ENCODE assay signal across 1 cellular context in genomic region chr9:71766663-71767062, GRCh38.
TF ChIP-seq lines count a peak whose summit lies in the region.

No MANE protein-coding gene starts in this region.

TF ChIP-seq in HepG2, 621 proteins besides CTCF, POLR2A, EP300 and RAD21 (continued from another document):
- TF ChIP-seq, protein P1, sequence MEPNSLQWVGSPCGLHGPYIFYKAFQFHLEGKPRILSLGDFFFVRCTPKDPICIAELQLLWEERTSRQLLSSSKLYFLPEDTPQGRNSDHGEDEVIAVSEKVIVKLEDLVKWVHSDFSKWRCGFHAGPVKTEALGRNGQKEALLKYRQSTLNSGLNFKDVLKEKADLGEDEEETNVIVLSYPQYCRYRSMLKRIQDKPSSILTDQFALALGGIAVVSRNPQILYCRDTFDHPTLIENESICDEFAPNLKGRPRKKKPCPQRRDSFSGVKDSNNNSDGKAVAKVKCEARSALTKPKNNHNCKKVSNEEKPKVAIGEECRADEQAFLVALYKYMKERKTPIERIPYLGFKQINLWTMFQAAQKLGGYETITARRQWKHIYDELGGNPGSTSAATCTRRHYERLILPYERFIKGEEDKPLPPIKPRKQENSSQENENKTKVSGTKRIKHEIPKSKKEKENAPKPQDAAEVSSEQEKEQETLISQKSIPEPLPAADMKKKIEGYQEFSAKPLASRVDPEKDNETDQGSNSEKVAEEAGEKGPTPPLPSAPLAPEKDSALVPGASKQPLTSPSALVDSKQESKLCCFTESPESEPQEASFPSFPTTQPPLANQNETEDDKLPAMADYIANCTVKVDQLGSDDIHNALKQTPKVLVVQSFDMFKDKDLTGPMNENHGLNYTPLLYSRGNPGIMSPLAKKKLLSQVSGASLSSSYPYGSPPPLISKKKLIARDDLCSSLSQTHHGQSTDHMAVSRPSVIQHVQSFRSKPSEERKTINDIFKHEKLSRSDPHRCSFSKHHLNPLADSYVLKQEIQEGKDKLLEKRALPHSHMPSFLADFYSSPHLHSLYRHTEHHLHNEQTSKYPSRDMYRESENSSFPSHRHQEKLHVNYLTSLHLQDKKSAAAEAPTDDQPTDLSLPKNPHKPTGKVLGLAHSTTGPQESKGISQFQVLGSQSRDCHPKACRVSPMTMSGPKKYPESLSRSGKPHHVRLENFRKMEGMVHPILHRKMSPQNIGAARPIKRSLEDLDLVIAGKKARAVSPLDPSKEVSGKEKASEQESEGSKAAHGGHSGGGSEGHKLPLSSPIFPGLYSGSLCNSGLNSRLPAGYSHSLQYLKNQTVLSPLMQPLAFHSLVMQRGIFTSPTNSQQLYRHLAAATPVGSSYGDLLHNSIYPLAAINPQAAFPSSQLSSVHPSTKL (CRISPR knock-in tag; IDR thresholded peaks at IDR 0.05), result peak; percentile 52
- TF ChIP-seq ZNF644 (CRISPR knock-in tag; IDR thresholded peaks at IDR 0.05; ENCODE audit: low read depth) (no peak), CREM (IDR thresholded peaks at IDR 0.05) (peak; percentile 60; the same call in 1 of the 2 replicates), CREM (CRISPR knock-in tag; IDR thresholded peaks at IDR 0.05) (no peak), GATAD2A (CRISPR knock-in tag; IDR thresholded peaks at IDR 0.05) (peak; percentile 20; the same call in 1 of the 2 replicates), GTF3A (CRISPR knock-in tag; conservative IDR thresholded peaks at IDR 0.05) (no peak), ZNF383 (CRISPR knock-in tag; IDR thresholded peaks at IDR 0.05; ENCODE audit: borderline replicate concordance) (no peak), POGK (CRISPR knock-in tag; conservative IDR thresholded peaks at IDR 0.05) (0 out of 2 replicates have a peak, but pooled peaks have one; percentile 19), ZNF800 (CRISPR knock-in tag; IDR thresholded peaks at IDR 0.05) (peak; percentile 50; the same call in 1 of the 2 replicates), TEAD3 (CRISPR knock-in tag; optimal IDR thresholded peaks at IDR 0.05; ENCODE audit: borderline replicate concordance) (peak; percentile 62), GATA4 (IDR thresholded peaks at IDR 0.05; ENCODE audit: borderline replicate concordance, low read depth) (peak; percentile 61; the same call in 1 of the 2 replicates), SOX5 (CRISPR knock-in tag; IDR thresholded peaks at IDR 0.05; ENCODE audit: borderline replicate concordance) (0 out of 2 replicates have a peak, but pooled peaks have one; percentile 53), STAG1 (CRISPR knock-in tag; IDR thresholded peaks at IDR 0.05) (peak; percentile 4), FOSL1 (CRISPR knock-in tag; IDR thresholded peaks at IDR 0.05; ENCODE audit: borderline replicate concordance) (peak; percentile 43; the same call in 1 of the 2 replicates), RFXANK (CRISPR knock-in tag; IDR thresholded peaks at IDR 0.05) (peak; percentile 22; the same call in 1 of the 2 replicates), ZNF503 (CRISPR knock-in tag; IDR thresholded peaks at IDR 0.05) (peak; percentile 49; the same call in 1 of the 2 replicates), FOXA3 (CRISPR knock-in tag; IDR thresholded peaks at IDR 0.05) (peak; percentile 61), SP5 (CRISPR knock-in tag; IDR thresholded peaks at IDR 0.05; ENCODE audit: borderline replicate concordance, low read depth) (peak; percentile 30; the same call in 1 of the 2 replicates), SAP130 (CRISPR knock-in tag; IDR thresholded peaks at IDR 0.05; ENCODE audit: low read depth) (peak; percentile 76), ELF3 (CRISPR knock-in tag; IDR thresholded peaks at IDR 0.05) (peak; percentile 31; the same call in 1 of the 2 replicates)
- TF ChIP-seq, protein P2, sequence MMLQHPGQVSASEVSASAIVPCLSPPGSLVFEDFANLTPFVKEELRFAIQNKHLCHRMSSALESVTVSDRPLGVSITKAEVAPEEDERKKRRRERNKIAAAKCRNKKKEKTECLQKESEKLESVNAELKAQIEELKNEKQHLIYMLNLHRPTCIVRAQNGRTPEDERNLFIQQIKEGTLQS (CRISPR knock-in tag; IDR thresholded peaks at IDR 0.05), result peak; percentile 61; the same call in 1 of the 2 replicates
TF ChIP-seq in HepG2: peak in this region for 47.
